ENCODE assay signal across 2 cellular contexts in the genomic region with DNA sequence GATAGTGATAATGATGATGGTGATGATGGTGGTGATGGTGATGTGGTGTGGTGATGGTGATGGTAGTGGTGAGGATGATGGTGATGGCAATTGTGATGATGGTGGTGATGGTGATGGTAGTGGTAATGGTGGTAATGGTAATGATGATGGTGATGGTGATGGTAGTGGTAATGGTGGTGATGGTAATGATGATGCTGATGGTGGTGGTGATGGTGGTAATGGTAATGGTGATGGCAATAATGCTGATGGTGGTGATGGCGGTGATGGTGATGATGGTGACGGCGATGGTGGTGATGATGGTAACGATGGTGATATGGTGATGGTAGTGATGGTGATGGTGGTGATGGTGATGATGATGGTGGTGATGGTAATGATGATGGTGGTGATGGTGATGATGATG.
TF ChIP-seq lines count a peak whose summit lies in the region.

No MANE protein-coding gene starts in this region.

TF ChIP-seq in HepG2, 621 proteins besides CTCF, POLR2A, EP300 and RAD21 (continues in another document):
- peak; percentile 19; the same call in 1 of the 2 replicates for TF ChIP-seq LCORL (IDR thresholded peaks at IDR 0.05)
- TF ChIP-seq LCORL (CRISPR knock-in tag; IDR thresholded peaks at IDR 0.05): no peak
- TF ChIP-seq, protein P1, sequence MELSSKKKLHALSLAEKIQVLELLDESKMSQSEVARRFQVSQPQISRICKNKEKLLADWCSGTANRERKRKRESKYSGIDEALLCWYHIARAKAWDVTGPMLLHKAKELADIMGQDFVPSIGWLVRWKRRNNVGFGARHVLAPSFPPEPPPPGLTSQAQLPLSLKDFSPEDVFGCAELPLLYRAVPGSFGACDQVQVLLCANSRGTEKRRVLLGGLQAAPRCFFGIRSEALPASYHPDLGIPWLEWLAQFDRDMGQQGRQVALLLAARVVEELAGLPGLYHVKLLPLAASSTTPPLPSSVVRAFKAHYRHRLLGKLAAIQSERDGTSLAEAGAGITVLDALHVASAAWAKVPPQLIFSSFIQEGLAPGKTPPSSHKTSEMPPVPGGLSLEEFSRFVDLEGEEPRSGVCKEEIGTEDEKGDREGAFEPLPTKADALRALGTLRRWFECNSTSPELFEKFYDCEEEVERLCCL (CRISPR knock-in tag; IDR thresholded peaks at IDR 0.05; ENCODE audit: borderline replicate concordance): no peak
- peak; percentile 36; the same call in 1 of the 2 replicates for TF ChIP-seq FOXK2 (IDR thresholded peaks at IDR 0.05)
- 0 out of 2 replicates have a peak, but pooled peaks have one; percentile 31 for TF ChIP-seq PLRG1 (conservative IDR thresholded peaks at IDR 0.05)
- TF ChIP-seq FOXP1 (IDR thresholded peaks at IDR 0.05): no peak
- no peak for TF ChIP-seq FOXP1 (CRISPR knock-in tag; IDR thresholded peaks at IDR 0.05)
- TF ChIP-seq, protein P2, sequence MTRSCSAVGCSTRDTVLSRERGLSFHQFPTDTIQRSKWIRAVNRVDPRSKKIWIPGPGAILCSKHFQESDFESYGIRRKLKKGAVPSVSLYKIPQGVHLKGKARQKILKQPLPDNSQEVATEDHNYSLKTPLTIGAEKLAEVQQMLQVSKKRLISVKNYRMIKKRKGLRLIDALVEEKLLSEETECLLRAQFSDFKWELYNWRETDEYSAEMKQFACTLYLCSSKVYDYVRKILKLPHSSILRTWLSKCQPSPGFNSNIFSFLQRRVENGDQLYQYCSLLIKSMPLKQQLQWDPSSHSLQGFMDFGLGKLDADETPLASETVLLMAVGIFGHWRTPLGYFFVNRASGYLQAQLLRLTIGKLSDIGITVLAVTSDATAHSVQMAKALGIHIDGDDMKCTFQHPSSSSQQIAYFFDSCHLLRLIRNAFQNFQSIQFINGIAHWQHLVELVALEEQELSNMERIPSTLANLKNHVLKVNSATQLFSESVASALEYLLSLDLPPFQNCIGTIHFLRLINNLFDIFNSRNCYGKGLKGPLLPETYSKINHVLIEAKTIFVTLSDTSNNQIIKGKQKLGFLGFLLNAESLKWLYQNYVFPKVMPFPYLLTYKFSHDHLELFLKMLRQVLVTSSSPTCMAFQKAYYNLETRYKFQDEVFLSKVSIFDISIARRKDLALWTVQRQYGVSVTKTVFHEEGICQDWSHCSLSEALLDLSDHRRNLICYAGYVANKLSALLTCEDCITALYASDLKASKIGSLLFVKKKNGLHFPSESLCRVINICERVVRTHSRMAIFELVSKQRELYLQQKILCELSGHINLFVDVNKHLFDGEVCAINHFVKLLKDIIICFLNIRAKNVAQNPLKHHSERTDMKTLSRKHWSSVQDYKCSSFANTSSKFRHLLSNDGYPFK (CRISPR knock-in tag; IDR thresholded peaks at IDR 0.05; ENCODE audit: borderline replicate concordance): no peak
- peak; percentile 40; the same call in 1 of the 2 replicates for TF ChIP-seq FOXA1 (IDR thresholded peaks at IDR 0.05)
- no peak for TF ChIP-seq FOXA1 (CRISPR knock-in tag; IDR thresholded peaks at IDR 0.05)
- TF ChIP-seq RAD51 (IDR thresholded peaks at IDR 0.05; ENCODE audit: borderline replicate concordance): 0 out of 2 replicates have a peak, but pooled peaks have one; percentile 21
- no peak for TF ChIP-seq ZNF670 (CRISPR knock-in tag; IDR thresholded peaks at IDR 0.05; ENCODE audit: borderline replicate concordance)
- TF ChIP-seq NFRKB (IDR thresholded peaks at IDR 0.05): peak; percentile 49; the same call in 1 of the 2 replicates
- TF ChIP-seq, protein P3, sequence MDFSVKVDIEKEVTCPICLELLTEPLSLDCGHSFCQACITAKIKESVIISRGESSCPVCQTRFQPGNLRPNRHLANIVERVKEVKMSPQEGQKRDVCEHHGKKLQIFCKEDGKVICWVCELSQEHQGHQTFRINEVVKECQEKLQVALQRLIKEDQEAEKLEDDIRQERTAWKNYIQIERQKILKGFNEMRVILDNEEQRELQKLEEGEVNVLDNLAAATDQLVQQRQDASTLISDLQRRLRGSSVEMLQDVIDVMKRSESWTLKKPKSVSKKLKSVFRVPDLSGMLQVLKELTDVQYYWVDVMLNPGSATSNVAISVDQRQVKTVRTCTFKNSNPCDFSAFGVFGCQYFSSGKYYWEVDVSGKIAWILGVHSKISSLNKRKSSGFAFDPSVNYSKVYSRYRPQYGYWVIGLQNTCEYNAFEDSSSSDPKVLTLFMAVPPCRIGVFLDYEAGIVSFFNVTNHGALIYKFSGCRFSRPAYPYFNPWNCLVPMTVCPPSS (IDR thresholded peaks at IDR 0.05): peak; percentile 77; the same call in 1 of the 2 replicates
- 0 out of 2 replicates have a peak, but pooled peaks have one; percentile 5 for TF ChIP-seq NONO (IDR thresholded peaks at IDR 0.05)
- no peak for TF ChIP-seq NONO (CRISPR knock-in tag; conservative IDR thresholded peaks at IDR 0.05)
- peak; percentile 15; the same call in 1 of the 2 replicates for TF ChIP-seq ATM (IDR thresholded peaks at IDR 0.05; ENCODE audit: borderline replicate concordance)
- peak; percentile 83; the same call in 1 of the 2 replicates for TF ChIP-seq SOX6 (IDR thresholded peaks at IDR 0.05)
- TF ChIP-seq SOX6 (CRISPR knock-in tag; IDR thresholded peaks at IDR 0.05): no peak
- TF ChIP-seq, protein P4, sequence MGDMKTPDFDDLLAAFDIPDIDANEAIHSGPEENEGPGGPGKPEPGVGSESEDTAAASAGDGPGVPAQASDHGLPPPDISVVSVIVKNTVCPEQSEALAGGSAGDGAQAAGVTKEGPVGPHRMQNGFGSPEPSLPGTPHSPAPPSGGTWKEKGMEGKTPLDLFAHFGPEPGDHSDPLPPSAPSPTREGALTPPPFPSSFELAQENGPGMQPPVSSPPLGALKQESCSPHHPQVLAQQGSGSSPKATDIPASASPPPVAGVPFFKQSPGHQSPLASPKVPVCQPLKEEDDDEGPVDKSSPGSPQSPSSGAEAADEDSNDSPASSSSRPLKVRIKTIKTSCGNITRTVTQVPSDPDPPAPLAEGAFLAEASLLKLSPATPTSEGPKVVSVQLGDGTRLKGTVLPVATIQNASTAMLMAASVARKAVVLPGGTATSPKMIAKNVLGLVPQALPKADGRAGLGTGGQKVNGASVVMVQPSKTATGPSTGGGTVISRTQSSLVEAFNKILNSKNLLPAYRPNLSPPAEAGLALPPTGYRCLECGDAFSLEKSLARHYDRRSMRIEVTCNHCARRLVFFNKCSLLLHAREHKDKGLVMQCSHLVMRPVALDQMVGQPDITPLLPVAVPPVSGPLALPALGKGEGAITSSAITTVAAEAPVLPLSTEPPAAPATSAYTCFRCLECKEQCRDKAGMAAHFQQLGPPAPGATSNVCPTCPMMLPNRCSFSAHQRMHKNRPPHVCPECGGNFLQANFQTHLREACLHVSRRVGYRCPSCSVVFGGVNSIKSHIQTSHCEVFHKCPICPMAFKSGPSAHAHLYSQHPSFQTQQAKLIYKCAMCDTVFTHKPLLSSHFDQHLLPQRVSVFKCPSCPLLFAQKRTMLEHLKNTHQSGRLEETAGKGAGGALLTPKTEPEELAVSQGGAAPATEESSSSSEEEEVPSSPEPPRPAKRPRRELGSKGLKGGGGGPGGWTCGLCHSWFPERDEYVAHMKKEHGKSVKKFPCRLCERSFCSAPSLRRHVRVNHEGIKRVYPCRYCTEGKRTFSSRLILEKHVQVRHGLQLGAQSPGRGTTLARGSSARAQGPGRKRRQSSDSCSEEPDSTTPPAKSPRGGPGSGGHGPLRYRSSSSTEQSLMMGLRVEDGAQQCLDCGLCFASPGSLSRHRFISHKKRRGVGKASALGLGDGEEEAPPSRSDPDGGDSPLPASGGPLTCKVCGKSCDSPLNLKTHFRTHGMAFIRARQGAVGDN (CRISPR knock-in tag; IDR thresholded peaks at IDR 0.05): no peak
- peak; percentile 86 for TF ChIP-seq ZNF282 (IDR thresholded peaks at IDR 0.05; ENCODE audit: partially characterized antibody)

TF ChIP-seq in IMR-90, 13 proteins besides CTCF, POLR2A, EP300 and RAD21:
- no peak for TF ChIP-seq MAZ (IDR thresholded peaks at IDR 0.05; ENCODE audit: borderline replicate concordance, low read depth, low read length)
- no peak for TF ChIP-seq BHLHE40 (IDR thresholded peaks at IDR 0.05; ENCODE audit: low read depth, low read length)
- TF ChIP-seq FOS (IDR thresholded peaks at IDR 0.05; ENCODE audit: low read depth, low read length): no peak
- TF ChIP-seq, protein P5, sequence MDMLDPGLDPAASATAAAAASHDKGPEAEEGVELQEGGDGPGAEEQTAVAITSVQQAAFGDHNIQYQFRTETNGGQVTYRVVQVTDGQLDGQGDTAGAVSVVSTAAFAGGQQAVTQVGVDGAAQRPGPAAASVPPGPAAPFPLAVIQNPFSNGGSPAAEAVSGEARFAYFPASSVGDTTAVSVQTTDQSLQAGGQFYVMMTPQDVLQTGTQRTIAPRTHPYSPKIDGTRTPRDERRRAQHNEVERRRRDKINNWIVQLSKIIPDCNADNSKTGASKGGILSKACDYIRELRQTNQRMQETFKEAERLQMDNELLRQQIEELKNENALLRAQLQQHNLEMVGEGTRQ (IDR thresholded peaks at IDR 0.05; ENCODE audit: low read depth, low read length): no peak
- no peak for TF ChIP-seq MAFK (IDR thresholded peaks at IDR 0.05; ENCODE audit: low read depth, low read length)
- TF ChIP-seq MXI1 (IDR thresholded peaks at IDR 0.05; ENCODE audit: borderline replicate concordance, low read depth, low read length): no peak
- TF ChIP-seq NFE2L2 (IDR thresholded peaks at IDR 0.05; ENCODE audit: low read depth, low read length): no peak
- no peak for TF ChIP-seq CHD1 (IDR thresholded peaks at IDR 0.05; ENCODE audit: low read depth, low read length)
- TF ChIP-seq RFX5 (IDR thresholded peaks at IDR 0.05; ENCODE audit: low read depth, low read length): no peak
- no peak for TF ChIP-seq RCOR1 (IDR thresholded peaks at IDR 0.05; ENCODE audit: insufficient replicate concordance, low read length)
- no peak for TF ChIP-seq CEBPB (IDR thresholded peaks at IDR 0.05; ENCODE audit: low read depth, low read length)
- TF ChIP-seq, protein P6, sequence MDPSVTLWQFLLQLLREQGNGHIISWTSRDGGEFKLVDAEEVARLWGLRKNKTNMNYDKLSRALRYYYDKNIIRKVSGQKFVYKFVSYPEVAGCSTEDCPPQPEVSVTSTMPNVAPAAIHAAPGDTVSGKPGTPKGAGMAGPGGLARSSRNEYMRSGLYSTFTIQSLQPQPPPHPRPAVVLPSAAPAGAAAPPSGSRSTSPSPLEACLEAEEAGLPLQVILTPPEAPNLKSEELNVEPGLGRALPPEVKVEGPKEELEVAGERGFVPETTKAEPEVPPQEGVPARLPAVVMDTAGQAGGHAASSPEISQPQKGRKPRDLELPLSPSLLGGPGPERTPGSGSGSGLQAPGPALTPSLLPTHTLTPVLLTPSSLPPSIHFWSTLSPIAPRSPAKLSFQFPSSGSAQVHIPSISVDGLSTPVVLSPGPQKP (IDR thresholded peaks at IDR 0.05; ENCODE audit: borderline replicate concordance, low read depth, low read length): no peak
- no peak for TF ChIP-seq SMC3 (IDR thresholded peaks at IDR 0.05; ENCODE audit: low read depth, low read length)
TF ChIP-seq in IMR-90: peak in this region for 0.
